ENCODE assay signal across 27 cellular contexts in the genomic region with DNA sequence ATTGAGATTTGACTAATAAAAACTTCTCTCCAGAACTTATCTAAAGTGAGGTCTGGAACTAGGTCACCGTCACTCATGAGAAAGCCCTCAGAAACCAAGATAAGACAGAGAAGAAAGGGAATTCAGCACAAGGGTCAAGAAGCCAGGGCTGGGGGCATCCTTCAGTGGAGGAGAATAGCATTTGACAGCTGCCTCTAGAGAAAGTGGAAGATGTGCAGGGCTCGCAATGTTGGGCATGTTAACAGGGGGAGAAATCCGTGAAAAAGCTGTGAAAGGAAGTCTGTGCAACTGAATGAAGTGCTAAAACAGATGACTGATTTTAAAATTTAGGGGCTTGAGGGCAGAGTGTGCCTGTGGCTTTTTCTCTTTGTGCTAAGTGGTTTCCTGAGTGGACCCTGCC.
"Had no signal": no experiment of that assay in that cellular context is flagged by ENCODE, and none has a peak within 500 bp of the region (broad histone marks: within the 10 kb centered on the region; RNA-seq: fewer than 3 reads in every experiment).

No MANE protein-coding gene starts in this region.

- H3K36me3 ChIP-seq: heart right ventricle, left lung, lower lobe of right lung, right lobe of liver, thoracic aorta, uterus, WERI-Rb-1 had no signal

- H3K9me3 Mint-ChIP-seq: activated CD4-positive, alpha-beta memory T cell treated with anti-CD3 and anti-CD28 coated beads for 36 hours; activated T-cell treated with anti-CD3 and anti-CD28 coated beads, Interleukin-2, amount 50 U/mL, for 4 hours; activated T-helper 2 cell treated with anti-CD3 and anti-CD28 coated beads, Interferon-gamma antibody, Interleukin-2, Interleukin-4, amounts not matched to agents 10 μg/mL and 5 μg/mL and 100 μg/mL, durations not matched to agents 14 hours and 24 hours and 36 hours; effector memory CD8-positive, alpha-beta T cell; nephron; type B pancreatic cell had no signal

- H3K4me3 Mint-ChIP-seq: activated CD4-positive, alpha-beta memory T cell treated with anti-CD3 and anti-CD28 coated beads for 36 hours; activated T-cell treated with anti-CD3 and anti-CD28 coated beads, Interleukin-2, amount 50 U/mL, for 4 hours; effector memory CD8-positive, alpha-beta T cell; nephron; T-helper 1 cell treated with Interleukin-12 subunit alpha and Interleukin-12 subunit beta and Interleukin-4 antibody, amounts not matched to agents 30 μg/mL and 1 μg/mL, for 36 hours; type B pancreatic cell had no signal

- DNase-seq: activated CD4-positive, alpha-beta memory T cell treated with anti-CD3 and anti-CD28 coated beads for 36 hours; activated CD4-positive, alpha-beta T cell treated with anti-CD3 and anti-CD28 coated beads for 48 hours; activated T-cell treated with anti-CD3 and anti-CD28 coated beads, Interleukin-2, amount 50 U/mL, for 4 hours; effector memory CD8-positive, alpha-beta T cell; heart right ventricle; kidney glomerular epithelial cell; left lung; lower lobe of right lung; mesenchymal stem cell; mucosa of descending colon; occipital lobe; right lobe of liver; stimulated activated CD4-positive, alpha-beta T cell treated with anti-CD3 and anti-CD28 coated beads, Interleukin-12 subunit alpha, Interleukin-12 subunit beta, amount 100 ng/mL, for 4 hours; stimulated activated CD4-positive, alpha-beta T cell treated with anti-CD3 and anti-CD28 coated beads, Interleukin-4, amount 100 ng/mL, for 1 hour; stimulated activated naive CD8-positive, alpha-beta T cell treated with anti-CD3 and anti-CD28 coated beads, Interleukin-15, Interleukin-2, amounts not matched to agents 100 U/mL and 50 U/mL, for 24 hours; SW 1271; T-helper 9 cell; uterus had no signal

- H3K27me3 ChIP-seq: dorsolateral prefrontal cortex, heart right ventricle, left lung, right lobe of liver, uterus had no signal

- H3K4me3 ChIP-seq: coronary artery, dorsolateral prefrontal cortex, heart right ventricle, left lung, lower lobe of right lung, mucosa of descending colon, right lobe of liver, thoracic aorta, uterus had no signal

- H3K4me1 ChIP-seq: left lung, lower lobe of right lung, right lobe of liver, uterus had no signal

- H3K36me3 Mint-ChIP-seq: activated CD4-positive, alpha-beta memory T cell treated with anti-CD3 and anti-CD28 coated beads for 36 hours; activated naive CD4-positive, alpha-beta T cell treated with anti-CD3 and anti-CD28 coated beads, Interleukin-2, amount 50 U/mL, for 72 hours; type B pancreatic cell had no signal

- H3K27ac ChIP-seq: coronary artery, heart right ventricle, left lung, lower lobe of right lung, right lobe of liver, thoracic aorta, WERI-Rb-1 had no signal

- H3K27ac Mint-ChIP-seq: activated CD4-positive, alpha-beta memory T cell treated with anti-CD3 and anti-CD28 coated beads for 36 hours; activated naive CD4-positive, alpha-beta T cell treated with anti-CD3 and anti-CD28 coated beads, Interleukin-2, amount 50 U/mL, for 72 hours; activated T-helper 2 cell treated with anti-CD3 and anti-CD28 coated beads, Interferon-gamma antibody, Interleukin-2, Interleukin-4, amounts not matched to agents 10 μg/mL and 5 μg/mL and 100 μg/mL, durations not matched to agents 14 hours and 24 hours and 36 hours; effector memory CD8-positive, alpha-beta T cell; nephron; T-helper 1 cell treated with Interleukin-12 subunit alpha and Interleukin-12 subunit beta and Interleukin-4 antibody, amounts not matched to agents 30 μg/mL and 1 μg/mL, for 36 hours; type B pancreatic cell had no signal

- H3K9me3 ChIP-seq: heart right ventricle, left lung, lower lobe of right lung, mucosa of descending colon, right lobe of liver, thoracic aorta, uterus had no signal
